ENCODE assay signal across 21 cellular contexts in the genomic region with DNA sequence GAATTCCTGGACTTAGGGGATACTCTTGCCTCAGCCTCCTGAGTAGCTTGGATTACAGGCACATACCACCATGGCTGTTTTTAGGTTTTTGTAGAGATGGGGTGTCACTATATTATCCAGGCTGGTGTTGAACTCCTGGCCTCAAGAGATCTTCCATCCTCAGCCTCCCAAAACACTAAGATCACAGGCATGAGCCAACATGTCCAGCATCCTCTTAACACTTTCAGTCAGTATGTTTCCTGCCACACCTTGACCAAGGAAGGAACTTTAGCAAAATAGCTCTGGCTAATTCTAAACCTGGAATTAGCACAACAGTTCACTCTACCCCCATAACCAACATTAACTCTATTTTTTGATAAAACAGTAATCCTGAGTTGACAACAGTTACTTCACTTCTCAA. TPM values are rescaled to one million over a fixed set of nuclear protein-coding genes. Genes with fewer than 3 reads are reported as not detected.
"Had no signal": no experiment of that assay in that cellular context is flagged by ENCODE, and none has a peak within 500 bp of the region (broad histone marks: within the 10 kb centered on the region; RNA-seq: fewer than 3 reads in every experiment).

No MANE protein-coding gene starts in this region.

- ATAC-seq: lower lobe of right lung; natural killer cell; right lobe of liver; stimulated activated memory B cell treated with anti-CD40 and anti-IgM and Interleukin-4, amounts not matched to agents 10 μg/mL and 1 μg/mL and 100 μg/mL, for 72 hours had no signal

- H3K27me3 Mint-ChIP-seq: activated CD4-positive, alpha-beta T cell treated with anti-CD3 and anti-CD28 coated beads, Interleukin-2, amount 10 ng/mL, durations not matched to agents 24 days and 14 days; stimulated activated memory B cell treated with anti-CD40 and anti-IgM and Interleukin-4, amounts not matched to agents 10 μg/mL and 1 μg/mL and 100 μg/mL, for 72 hours; type B pancreatic cell had no signal

- H3K4me3 Mint-ChIP-seq: activated CD4-positive, alpha-beta T cell treated with anti-CD3 and anti-CD28 coated beads, Interleukin-2, amount 10 ng/mL, durations not matched to agents 24 days and 14 days; natural killer cell; stimulated activated memory B cell treated with anti-CD40 and anti-IgM and Interleukin-4, amounts not matched to agents 10 μg/mL and 1 μg/mL and 100 μg/mL, for 72 hours; type B pancreatic cell had no signal

- H3K27ac ChIP-seq: lower lobe of right lung, ovary, right lobe of liver, testis had no signal

- H3K27ac Mint-ChIP-seq: activated CD4-positive, alpha-beta T cell treated with anti-CD3 and anti-CD28 coated beads, Interleukin-2, amount 10 ng/mL, durations not matched to agents 24 days and 14 days; natural killer cell; stimulated activated memory B cell treated with anti-CD40 and anti-IgM and Interleukin-4, amounts not matched to agents 10 μg/mL and 1 μg/mL and 100 μg/mL, for 72 hours; type B pancreatic cell had no signal

- H3K4me1 Mint-ChIP-seq: natural killer cell; stimulated activated memory B cell treated with anti-CD40 and anti-IgM and Interleukin-4, amounts not matched to agents 10 μg/mL and 1 μg/mL and 100 μg/mL, for 72 hours had no signal

- DNase-seq: activated CD4-positive, alpha-beta T cell treated with anti-CD3 and anti-CD28 coated beads, Interleukin-2, amount 10 ng/mL, durations not matched to agents 24 days and 14 days; activated gamma-delta T cell treated with Interleukin-2 at 50 U/mL for 16 hours; dermis blood vessel endothelial cell; effector memory CD4-positive, alpha-beta T cell; foreskin melanocyte; glutamatergic neuron; hippocampal formation; islet precursor cell; lower lobe of right lung; natural killer cell; ovary; right lobe of liver; small intestine; stimulated activated CD4-positive, alpha-beta T cell treated with anti-CD3 and anti-CD28 coated beads, Interleukin-4, amount 100 ng/mL, for 1 hour; T-helper 1 cell; T1000; testis had no signal

- H3K9me3 Mint-ChIP-seq: activated CD4-positive, alpha-beta T cell treated with anti-CD3 and anti-CD28 coated beads, Interleukin-2, amount 10 ng/mL, durations not matched to agents 24 days and 14 days; natural killer cell; stimulated activated memory B cell treated with anti-CD40 and anti-IgM and Interleukin-4, amounts not matched to agents 10 μg/mL and 1 μg/mL and 100 μg/mL, for 72 hours; type B pancreatic cell had no signal

RNA-seq across cellular contexts. Expression of gene DNAJB7, which starts 27.2 kb away (rescaled TPM):
- total RNA-seq: activated CD4-positive, alpha-beta T cell treated with anti-CD3 and anti-CD28 coated beads, Interleukin-2, amount 10 ng/mL, durations not matched to agents 24 days and 14 days; cardiac septum; dermis blood vessel endothelial cell; fibroblast of lung; lower lobe of right lung; natural killer cell; ovary; right lobe of liver had no signal
